1 cellular context compared by ENCODE assay signal in genomic region chr22:46762238-46763050, GRCh38.
TF ChIP-seq lines count a peak whose summit lies in the region.

Gene TBC1D22A, plus strand, starts transcription at chr22:46762650. Its CDS starts 137 bp downstream, at chr22:46762787.

TF ChIP-seq in WTC11, 78 proteins besides CTCF, POLR2A, EP300 and RAD21 (continued from another document and continues in another):
- no peak for TF ChIP-seq ATF2 (CRISPR knock-in tag; IDR thresholded peaks at IDR 0.05; ENCODE audit: borderline replicate concordance, low read depth)
- TF ChIP-seq FOXK1 (CRISPR knock-in tag; IDR thresholded peaks at IDR 0.05) = peak; percentile 99
- peak; percentile 81 for TF ChIP-seq ETV6 (CRISPR knock-in tag; IDR thresholded peaks at IDR 0.05)
- TF ChIP-seq, protein P1, sequence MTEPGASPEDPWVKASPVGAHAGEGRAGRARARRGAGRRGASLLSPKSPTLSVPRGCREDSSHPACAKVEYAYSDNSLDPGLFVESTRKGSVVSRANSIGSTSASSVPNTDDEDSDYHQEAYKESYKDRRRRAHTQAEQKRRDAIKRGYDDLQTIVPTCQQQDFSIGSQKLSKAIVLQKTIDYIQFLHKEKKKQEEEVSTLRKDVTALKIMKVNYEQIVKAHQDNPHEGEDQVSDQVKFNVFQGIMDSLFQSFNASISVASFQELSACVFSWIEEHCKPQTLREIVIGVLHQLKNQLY (CRISPR knock-in tag; IDR thresholded peaks at IDR 0.05) = no peak
- no peak for TF ChIP-seq ZNF121 (CRISPR knock-in tag; IDR thresholded peaks at IDR 0.05)
- TF ChIP-seq ATF1 (CRISPR knock-in tag; IDR thresholded peaks at IDR 0.05) = no peak; the same call in 1 of the 2 replicates
- TF ChIP-seq, protein P2, sequence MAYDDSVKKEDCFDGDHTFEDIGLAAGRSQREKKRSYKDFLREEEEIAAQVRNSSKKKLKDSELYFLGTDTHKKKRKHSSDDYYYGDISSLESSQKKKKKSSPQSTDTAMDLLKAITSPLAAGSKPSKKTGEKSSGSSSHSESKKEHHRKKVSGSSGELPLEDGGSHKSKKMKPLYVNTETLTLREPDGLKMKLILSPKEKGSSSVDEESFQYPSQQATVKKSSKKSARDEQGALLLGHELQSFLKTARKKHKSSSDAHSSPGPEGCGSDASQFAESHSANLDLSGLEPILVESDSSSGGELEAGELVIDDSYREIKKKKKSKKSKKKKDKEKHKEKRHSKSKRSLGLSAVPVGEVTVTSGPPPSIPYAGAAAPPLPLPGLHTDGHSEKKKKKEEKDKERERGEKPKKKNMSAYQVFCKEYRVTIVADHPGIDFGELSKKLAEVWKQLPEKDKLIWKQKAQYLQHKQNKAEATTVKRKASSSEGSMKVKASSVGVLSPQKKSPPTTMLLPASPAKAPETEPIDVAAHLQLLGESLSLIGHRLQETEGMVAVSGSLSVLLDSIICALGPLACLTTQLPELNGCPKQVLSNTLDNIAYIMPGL (CRISPR knock-in tag; IDR thresholded peaks at IDR 0.05) = peak; percentile 82
- TF ChIP-seq TEAD4 (CRISPR knock-in tag; IDR thresholded peaks at IDR 0.05) = no peak
- TF ChIP-seq NR1H2 (CRISPR knock-in tag; IDR thresholded peaks at IDR 0.05) = no peak
- no peak for TF ChIP-seq PRDM15 (CRISPR knock-in tag; IDR thresholded peaks at IDR 0.05)
- no peak for TF ChIP-seq TCF7 (CRISPR knock-in tag; IDR thresholded peaks at IDR 0.05; ENCODE audit: low read depth)
- no peak for TF ChIP-seq ZSCAN18 (CRISPR knock-in tag; IDR thresholded peaks at IDR 0.05)
- TF ChIP-seq, protein P3, sequence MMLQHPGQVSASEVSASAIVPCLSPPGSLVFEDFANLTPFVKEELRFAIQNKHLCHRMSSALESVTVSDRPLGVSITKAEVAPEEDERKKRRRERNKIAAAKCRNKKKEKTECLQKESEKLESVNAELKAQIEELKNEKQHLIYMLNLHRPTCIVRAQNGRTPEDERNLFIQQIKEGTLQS (CRISPR knock-in tag; conservative IDR thresholded peaks at IDR 0.05) = no peak
- TF ChIP-seq ESRRA (CRISPR knock-in tag; IDR thresholded peaks at IDR 0.05; ENCODE audit: borderline replicate concordance) = no peak
- peak; percentile 35 for TF ChIP-seq NFE2L1 (CRISPR knock-in tag; IDR thresholded peaks at IDR 0.05)
- no peak for TF ChIP-seq ATF6 (CRISPR knock-in tag; IDR thresholded peaks at IDR 0.05)
- peak; percentile 78 for TF ChIP-seq GABPB1 (CRISPR knock-in tag; IDR thresholded peaks at IDR 0.05)
- 0 out of 2 replicates have a peak, but pooled peaks have one; percentile 18 for TF ChIP-seq ZNF232 (CRISPR knock-in tag; IDR thresholded peaks at IDR 0.05)
- TF ChIP-seq CREB1 (CRISPR knock-in tag; IDR thresholded peaks at IDR 0.05) = peak; percentile 60
- no peak for TF ChIP-seq HMGA2 (CRISPR knock-in tag; IDR thresholded peaks at IDR 0.05)
- peak; percentile 87 for TF ChIP-seq E2F5 (CRISPR knock-in tag; IDR thresholded peaks at IDR 0.05)
- 0 out of 2 replicates have a peak, but pooled peaks have one; percentile 7 for TF ChIP-seq ZNF317 (CRISPR knock-in tag; IDR thresholded peaks at IDR 0.05; ENCODE audit: borderline replicate concordance, low read depth)
- no peak for TF ChIP-seq RELA (CRISPR knock-in tag; IDR thresholded peaks at IDR 0.05; ENCODE audit: borderline replicate concordance)
- TF ChIP-seq FOXP1 (CRISPR knock-in tag; IDR thresholded peaks at IDR 0.05; ENCODE audit: borderline replicate concordance) = no peak
- peak; percentile 73 for TF ChIP-seq ARID4B (CRISPR knock-in tag; IDR thresholded peaks at IDR 0.05; ENCODE audit: borderline replicate concordance)
- no peak for TF ChIP-seq IRF2 (CRISPR knock-in tag; IDR thresholded peaks at IDR 0.05; ENCODE audit: borderline replicate concordance, low read depth)
- 0 out of 2 replicates have a peak, but pooled peaks have one; percentile 55 for TF ChIP-seq STAT6 (CRISPR knock-in tag; conservative IDR thresholded peaks at IDR 0.05; ENCODE audit: low read depth)
- TF ChIP-seq, protein P4, sequence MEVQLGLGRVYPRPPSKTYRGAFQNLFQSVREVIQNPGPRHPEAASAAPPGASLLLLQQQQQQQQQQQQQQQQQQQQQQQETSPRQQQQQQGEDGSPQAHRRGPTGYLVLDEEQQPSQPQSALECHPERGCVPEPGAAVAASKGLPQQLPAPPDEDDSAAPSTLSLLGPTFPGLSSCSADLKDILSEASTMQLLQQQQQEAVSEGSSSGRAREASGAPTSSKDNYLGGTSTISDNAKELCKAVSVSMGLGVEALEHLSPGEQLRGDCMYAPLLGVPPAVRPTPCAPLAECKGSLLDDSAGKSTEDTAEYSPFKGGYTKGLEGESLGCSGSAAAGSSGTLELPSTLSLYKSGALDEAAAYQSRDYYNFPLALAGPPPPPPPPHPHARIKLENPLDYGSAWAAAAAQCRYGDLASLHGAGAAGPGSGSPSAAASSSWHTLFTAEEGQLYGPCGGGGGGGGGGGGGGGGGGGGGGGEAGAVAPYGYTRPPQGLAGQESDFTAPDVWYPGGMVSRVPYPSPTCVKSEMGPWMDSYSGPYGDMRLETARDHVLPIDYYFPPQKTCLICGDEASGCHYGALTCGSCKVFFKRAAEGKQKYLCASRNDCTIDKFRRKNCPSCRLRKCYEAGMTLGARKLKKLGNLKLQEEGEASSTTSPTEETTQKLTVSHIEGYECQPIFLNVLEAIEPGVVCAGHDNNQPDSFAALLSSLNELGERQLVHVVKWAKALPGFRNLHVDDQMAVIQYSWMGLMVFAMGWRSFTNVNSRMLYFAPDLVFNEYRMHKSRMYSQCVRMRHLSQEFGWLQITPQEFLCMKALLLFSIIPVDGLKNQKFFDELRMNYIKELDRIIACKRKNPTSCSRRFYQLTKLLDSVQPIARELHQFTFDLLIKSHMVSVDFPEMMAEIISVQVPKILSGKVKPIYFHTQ (CRISPR knock-in tag; IDR thresholded peaks at IDR 0.05) = no peak
